Comparison of ENCODE assay signal across 17 cellular contexts in the genomic region with DNA sequence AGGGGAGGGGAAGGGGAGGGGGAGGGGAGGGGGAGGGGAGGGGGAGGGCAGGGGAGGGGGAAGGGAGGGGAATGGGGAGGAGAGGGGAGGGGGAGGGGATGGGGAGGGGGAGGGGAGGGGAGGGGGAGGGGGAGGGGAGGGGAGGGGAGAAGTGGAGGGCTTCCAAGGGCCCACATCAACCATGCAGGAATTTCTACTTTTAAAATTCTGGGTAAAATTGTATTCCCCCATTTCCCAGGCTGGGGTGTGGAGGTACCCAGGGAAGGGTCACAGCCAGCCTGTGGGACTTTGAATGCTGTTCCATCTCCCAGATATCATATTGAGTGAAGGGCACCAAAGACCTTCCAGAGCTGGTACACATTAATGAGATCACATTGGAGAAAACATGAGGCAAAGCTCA.
"Had no signal": no experiment of that assay in that cellular context is flagged by ENCODE, and none has a peak within 500 bp of the region (broad histone marks: within the 10 kb centered on the region; RNA-seq: fewer than 3 reads in every experiment).

No MANE protein-coding gene starts in this region.

- H3K27ac ChIP-seq: dorsolateral prefrontal cortex, gastrocnemius medialis, neutrophil, ovary, right atrium auricular region, upper lobe of left lung, vagina had no signal

- H3K27me3 ChIP-seq: ovary, right atrium auricular region, thyroid gland, upper lobe of left lung, vagina had no signal

- H3K9me3 ChIP-seq: gastrocnemius medialis, neutrophil, ovary, right atrium auricular region, thyroid gland, upper lobe of left lung, vagina had no signal

- H3K36me3 ChIP-seq: gastrocnemius medialis, heart right ventricle, neutrophil, ovary, right atrium auricular region, thyroid gland, upper lobe of left lung, vagina had no signal

- H3K4me3 ChIP-seq: dorsolateral prefrontal cortex, gastrocnemius medialis, heart right ventricle, ovary, right atrium auricular region, thyroid gland, upper lobe of left lung, vagina had no signal

- ATAC-seq: esophagus mucosa; gastrocnemius medialis; naive thymus-derived CD8-positive, alpha-beta T cell had no signal

- DNase-seq: cortex of kidney; dorsolateral prefrontal cortex; effector memory CD4-positive, alpha-beta T cell; gastrocnemius medialis; heart right ventricle; hypothalamus; naive thymus-derived CD8-positive, alpha-beta T cell; ovary; small intestine; stimulated activated CD4-positive, alpha-beta T cell treated with anti-CD3 and anti-CD28 coated beads, Interleukin-2, amount 100 ng/mL, for 48 hours; stimulated activated naive CD4-positive, alpha-beta T cell treated with Interleukin-2 at 50 U/mL for 16 hours; thyroid gland; upper lobe of left lung had no signal

- H3K4me1 ChIP-seq: thyroid gland, vagina had no signal
